ENCODE assay signal across 8 cellular contexts in genomic region chr3:129184396-129184656, GRCh38. TPM values are rescaled to one million over a fixed set of nuclear protein-coding genes. Genes with fewer than 3 reads are reported as not detected.
A peak's percentile ranks its signal among the peaks of the same experiment; 100 is the strongest.
DNase-seq lines count a peak whose midpoint lies in the region; ATAC-seq and TF ChIP-seq lines count a peak whose summit lies in the region.

No MANE protein-coding gene starts in this region.

- TF ChIP-seq CTCF in AG09309 (IDR thresholded peaks at IDR 0.05; ENCODE audit: control insufficient read depth, insufficient read depth, low read depth, low read length, missing control alignments) (no peak), cardiac fibroblast (IDR thresholded peaks at IDR 0.05; ENCODE audit: low read depth, low read length) (no peak), liver (IDR thresholded peaks at IDR 0.05; ENCODE audit: low read depth, low read length, missing input control) (no peak), suprapubic skin (IDR thresholded peaks at IDR 0.05) (peak in 1 of 2 donors; percentile 2)

- H3K9me3 ChIP-seq in NT2/D1 (ENCODE audit: insufficient read depth, low read length), result no peaks in the 10 kb centered on the region
- H3K9me3 ChIP-seq in liver (ENCODE audit: control insufficient read depth in 4 of 4, low read length in 3 of 4), result no peaks in the 10 kb centered on the region
- no peaks in the 10 kb centered on the region for H3K9me3 ChIP-seq in suprapubic skin

- H3K27ac ChIP-seq in liver (ENCODE audit: low read depth in 1 of 2, low read length in 2 of 2) (peak overlapping the region; percentile 98), suprapubic skin (peak overlapping the region; percentile 100)

- H3K4me1 ChIP-seq in NT2/D1 (ENCODE audit: insufficient read depth, insufficient read length) (no peaks in the 10 kb centered on the region), liver (ENCODE audit: control insufficient read depth in 4 of 4, insufficient read depth in 4 of 4, low read length in 3 of 4) (peaks cover 11 to 34% (median 18%) of the 10 kb centered on the region in 4 donors), suprapubic skin (peaks cover 46% of the 10 kb centered on the region)

- H3K27me3 ChIP-seq in NT2/D1 (ENCODE audit: insufficient read depth, insufficient read length) (no peaks in the 10 kb centered on the region), liver (ENCODE audit: control insufficient read depth in 4 of 4, insufficient read depth in 4 of 4, low read length in 3 of 4) (no peaks in the 10 kb centered on the region), suprapubic skin (no peaks in the 10 kb centered on the region)

- ATAC-seq in GM21360 (IDR thresholded peaks at IDR 0.05; ENCODE audit: unreplicated experiment) (peak; percentile 5), HG03139 (IDR thresholded peaks at IDR 0.05; ENCODE audit: unreplicated experiment) (no peak), GM18909 (IDR thresholded peaks at IDR 0.05; ENCODE audit: poor library complexity, unreplicated experiment) (no peak)

- DNase-seq in AG09309 (ENCODE audit: low read depth), result no peak
- DNase-seq in NT2/D1 (ENCODE audit: low read depth, low spot score), result no peak
- peak; percentile 38 to 50 for DNase-seq in cardiac fibroblast (ENCODE audit: low read depth in 2 of 2)
- no peak for DNase-seq in suprapubic skin (ENCODE audit: low spot score in 2 of 2)

- TF ChIP-seq RAD21 in liver (IDR thresholded peaks at IDR 0.05), result no peak

- H3K4me3 ChIP-seq in AG09309 (ENCODE audit: control insufficient read depth, low read depth, low read length) (peak overlapping the region; percentile 70), NT2/D1 (ENCODE audit: insufficient read length, low read depth) (peak overlapping the region; percentile 99), cardiac fibroblast (replicated peaks in 1 of 2; ENCODE audit: low read depth in 2 of 2, low read length in 2 of 2) (peak overlapping the region; percentile 68 to 100), liver (ENCODE audit: low read depth in 1 of 3, low read length in 3 of 3) (peak overlapping the region; percentile 80 to 92 (median 86)), suprapubic skin (peak overlapping the region; percentile 95)

- H3K9ac ChIP-seq in NT2/D1 (ENCODE audit: insufficient read length, low read depth), result peak overlapping the region; percentile 99
- peak overlapping the region; percentile 94 to 99 for H3K9ac ChIP-seq in liver (ENCODE audit: low read depth in 1 of 2, low read length in 2 of 2)

- WGBS in liver, result 1% methylated on average over 5 of the region's 5 CpGs
- 1% methylated on average over 5 of the region's 5 CpGs for WGBS in suprapubic skin

- TF ChIP-seq POLR2A in suprapubic skin (IDR thresholded peaks at IDR 0.05), result no peak

- no peak for TF ChIP-seq EP300 in suprapubic skin (IDR thresholded peaks at IDR 0.05)

- H3K36me3 ChIP-seq in NT2/D1 (ENCODE audit: insufficient read depth, insufficient read length, low read length) (peaks cover 29% of the 10 kb centered on the region), liver (ENCODE audit: control insufficient read depth in 4 of 4, insufficient read depth in 3 of 4, low read depth in 1 of 4, low read length in 3 of 4) (peaks cover 0 to 3% (median 0%) of the 10 kb centered on the region in 4 donors), suprapubic skin (no peaks in the 10 kb centered on the region)

TF ChIP-seq in liver, 16 proteins besides CTCF, POLR2A, EP300 and RAD21:
- TF ChIP-seq YY1 (IDR thresholded peaks at IDR 0.05) (peak; percentile 14), REST (IDR thresholded peaks at IDR 0.05) (no peak)

RNA-seq across cellular contexts. Expression of gene CNBP, which starts 0.6 kb away (rescaled TPM):
- 100 to 1,000 TPM; 162 to 245 TPM for total RNA-seq in liver
- 100 to 1,000 TPM; 183 to 291 TPM for polyA plus RNA-seq in liver
- 100 to 1,000 TPM; 361 to 504 (median 408) TPM for total RNA-seq in suprapubic skin

RNA-seq across cellular contexts. Expression of gene ISY1, which starts 23.5 kb away (rescaled TPM):
- total RNA-seq in liver (10 to 100 TPM in 1 of 2 donors, 1 to 10 TPM in 1; 6.4 to 12.3 TPM), suprapubic skin (10 to 100 TPM in 3 of 4 donors, 1 to 10 TPM in 1; 6.3 to 18.2 (median 16.3) TPM)
- 10 to 100 TPM in 1 of 2 donors, 1 to 10 TPM in 1; 8.7 to 13.2 TPM for polyA plus RNA-seq in liver

Comparison
In these comparisons a context has a peak if more than half of its experiments do, and no peak if none do; other contexts are left out.
1. DNase-seq: peak in cardiac fibroblast (2 of 2); none in AG09309 (single experiment), NT2/D1 (single experiment) and suprapubic skin (0 of 2).
2. Peak in every context shown above with its lines, with median percentiles within 50 percentile points of each other: H3K4me3 ChIP-seq.